Comparison of ENCODE assay signal across 26 cellular contexts in genomic region chr9:130884542-130885421, GRCh38. TPM values are rescaled to one million over a fixed set of nuclear protein-coding genes. Genes with fewer than 3 reads are reported as not detected.
DNase-seq lines count a peak whose midpoint lies in the region; ATAC-seq, FAIRE-seq and TF ChIP-seq lines count a peak whose summit lies in the region.
"Had no signal": no experiment of that assay in that cellular context is flagged by ENCODE, and none has a peak within 500 bp of the region (broad histone marks: within the 10 kb centered on the region; RNA-seq: fewer than 3 reads in every experiment).

No MANE protein-coding gene starts in this region.

- CTCF ChIA-PET in MCF 10A (lab: Yijun Ruan, JAX) (interaction anchor here (1.1 to 1.6 kb wide), 4 partner anchors 15 to 184 kb away, joined by 3 to 6 read pairs (median 4); no protein-coding TSS in a partner anchor), H1 (lab: Charles Lee; ENCODE audit: partially characterized antibody) (interaction anchor here (0.7 to 5.6 kb wide), 16 partner anchors 9 to 183 kb away, joined by 3 to 29 read pairs (median 5); no protein-coding TSS in a partner anchor)

- TF ChIP-seq CTCF in MCF 10A (IDR thresholded peaks at IDR 0.05; ENCODE audit: unreplicated experiment) (no peak), breast epithelium (IDR thresholded peaks at IDR 0.05) (no peak), H1 (IDR thresholded peaks at IDR 0.05; ENCODE audit: control extremely low read depth in 1 of 3, insufficient read depth in 1 of 3, low read depth in 1 of 3, low read length in 3 of 3) (no peak)

- no peaks in the 10 kb centered on the region for H3K4me1 Mint-ChIP-seq in MCF 10A (ENCODE audit: insufficient read depth, unreplicated experiment)
- H3K4me1 Mint-ChIP-seq: stimulated activated memory B cell treated with anti-CD40 and anti-IgM and Interleukin-4, amounts not matched to agents 10 μg/mL and 1 μg/mL and 100 μg/mL, for 72 hours had no signal

- no peak overlapping the region for H3K56ac ChIP-seq in H1 (replicated peaks; ENCODE audit: insufficient read length, low read depth, low read length)

- H3K18ac ChIP-seq in H1 (ENCODE audit: extremely low read depth, low read length), result no peak overlapping the region

- no peak overlapping the region for H2AK5ac ChIP-seq in H1 (ENCODE audit: low read depth, low read length)

- no peak overlapping the region for H2BK20ac ChIP-seq in H1 (ENCODE audit: low read length)

- POLR2A ChIA-PET in MCF 10A (lab: Yijun Ruan, JAX) (interaction anchor here (0.6 to 1.1 kb wide), 2 partner anchors 8 to 43 kb away, joined by 3 to 5 read pairs; no protein-coding TSS in a partner anchor), H1 (lab: Charles Lee; ENCODE audit: partially characterized antibody) (interaction anchor here (1.0 to 1.4 kb wide), 4 partner anchors 9 to 47 kb away, joined by 3 read pairs; no protein-coding TSS in a partner anchor)

- no peak overlapping the region for H3K14ac ChIP-seq in H1 (ENCODE audit: insufficient read length)

- no peaks in the 10 kb centered on the region for H3K23me2 ChIP-seq in H1 (ENCODE audit: low read depth, low read length)

- no peak for TF ChIP-seq EP300 in H1 (IDR thresholded peaks at IDR 0.05; ENCODE audit: borderline replicate concordance in 1 of 2, low read depth in 2 of 2, low read length in 2 of 2)

- DNase-seq in MCF 10A (ENCODE audit: unreplicated experiment), result no peak
- DNase-seq in breast epithelium (ENCODE audit: low spot score in 2 of 2), result no peak
- no peak for DNase-seq in H1 (ENCODE audit: low read depth in 1 of 2, low spot score in 2 of 2)
- DNase-seq in 8988T, result no peak
- no peak for DNase-seq in MG63
- DNase-seq: activated CD4-positive, alpha-beta T cell treated with anti-CD3 and anti-CD28 coated beads for 48 hours; activated CD8-positive, alpha-beta memory T cell treated with anti-CD3 and anti-CD28 coated beads, Interleukin-2, amount 50 U/mL, for 4 hours; activated effector memory CD4-positive, alpha-beta T cell treated with Interleukin-2 at 50 U/mL for 16 hours; GM23248; Karpas-422; NCI-H1105; NCI-H2107; NCI-H524 treated with DMSO at 0.1 percent for 48 hours had no signal

- no peak overlapping the region for H3K4me2 ChIP-seq in H1 (ENCODE audit: insufficient read depth in 1 of 2, low read depth in 2 of 2, low read length in 2 of 2)

- H4K8ac ChIP-seq in H1 (ENCODE audit: extremely low read depth, insufficient read depth, low read length), result no peak overlapping the region

- no peak for FAIRE-seq in H1 (lab: Jason Lieb, UNC)
- FAIRE-seq: colon, endometrium, TTC549 had no signal

- H3K9me3 Mint-ChIP-seq in MCF 10A (ENCODE audit: unreplicated experiment), result no peaks in the 10 kb centered on the region
- H3K9me3 Mint-ChIP-seq: mesothelial cell of epicardium; neural crest cell; stimulated activated memory B cell treated with anti-CD40 and anti-IgM and Interleukin-4, amounts not matched to agents 10 μg/mL and 1 μg/mL and 100 μg/mL, for 72 hours; type B pancreatic cell had no signal

- no peak overlapping the region for H4K5ac ChIP-seq in H1 (ENCODE audit: insufficient read length, low read depth, low read length)

- WGBS in H1 (ENCODE audit: extremely low coverage in 1 of 2, insufficient coverage in 1 of 2, insufficient read length in 1 of 2, insufficient replicate concordance in 2 of 2, low coverage in 1 of 2, low lambda C conversion rate in 2 of 2, missing lambda C conversion rate in 1 of 2), 2 experiments, result 92% methylated on average over 43 of the region's 44 CpGs; no CpG with 5 or more reads in 1 of the 2 experiments

- no peak overlapping the region for H3K4me3 Mint-ChIP-seq in MCF 10A (ENCODE audit: unreplicated experiment)
- H3K4me3 Mint-ChIP-seq: mesothelial cell of epicardium; neural crest cell; stimulated activated memory B cell treated with anti-CD40 and anti-IgM and Interleukin-4, amounts not matched to agents 10 μg/mL and 1 μg/mL and 100 μg/mL, for 72 hours; type B pancreatic cell had no signal

- H3K4me1 ChIP-seq in breast epithelium (no peaks in the 10 kb centered on the region), H1 (replicated peaks in 1 of 4; ENCODE audit: control insufficient read depth in 3 of 4, insufficient read depth in 4 of 4, low read length in 3 of 4) (no peaks in the 10 kb centered on the region), muscle layer of colon (ENCODE audit: insufficient read depth, low read length) (peaks cover 28% of the 10 kb centered on the region), stomach smooth muscle (ENCODE audit: control insufficient read depth, insufficient read depth, low read length) (peaks cover 35% of the 10 kb centered on the region)

- H3K23ac ChIP-seq in H1 (ENCODE audit: insufficient read length), result no peak overlapping the region

- H3K36me3 ChIP-seq in breast epithelium (peaks cover 16% of the 10 kb centered on the region), H1 (ENCODE audit: control insufficient read depth in 2 of 4, insufficient read depth in 4 of 4, low read length in 3 of 4) (peaks cover 33 to 79% (median 67%) of the 10 kb centered on the region in 4 experiments), muscle layer of colon (ENCODE audit: insufficient read depth, low read length) (peaks cover 88% of the 10 kb centered on the region), stomach smooth muscle (ENCODE audit: control insufficient read depth in 2 of 2, insufficient read depth in 2 of 2, low read length in 2 of 2) (peaks cover 69 to 72% of the 10 kb centered on the region in 2 donors), MG63 (peaks cover 82% of the 10 kb centered on the region)

- ATAC-seq in GM21528 (IDR thresholded peaks at IDR 0.05; ENCODE audit: low FRiP score, unreplicated experiment), result no peak
- ATAC-seq: stimulated activated memory B cell treated with anti-CD40 and anti-IgM and Interleukin-4, amounts not matched to agents 10 μg/mL and 1 μg/mL and 100 μg/mL, for 72 hours had no signal

- H2BK120ac ChIP-seq in H1 (replicated peaks; ENCODE audit: low read depth, low read length), result no peak overlapping the region

- H4K20me1 ChIP-seq in H1 (replicated peaks in 1 of 2; ENCODE audit: control insufficient read depth in 1 of 2, insufficient read depth in 2 of 2, low read length in 2 of 2), result peaks cover 0 to 10% of the 10 kb centered on the region in 2 experiments

- no peak overlapping the region for H3K4ac ChIP-seq in H1 (replicated peaks; ENCODE audit: insufficient read length, low read depth, low read length)

- H3K27me3 Mint-ChIP-seq in MCF 10A (ENCODE audit: insufficient read depth, unreplicated experiment), result no peaks in the 10 kb centered on the region
- H3K27me3 Mint-ChIP-seq: stimulated activated memory B cell treated with anti-CD40 and anti-IgM and Interleukin-4, amounts not matched to agents 10 μg/mL and 1 μg/mL and 100 μg/mL, for 72 hours; type B pancreatic cell had no signal

- H3K27ac Mint-ChIP-seq in MCF 10A (ENCODE audit: low read depth, unreplicated experiment), result peak overlapping the region; percentile 90
- H3K27ac Mint-ChIP-seq: stimulated activated memory B cell treated with anti-CD40 and anti-IgM and Interleukin-4, amounts not matched to agents 10 μg/mL and 1 μg/mL and 100 μg/mL, for 72 hours had no signal

- no peaks in the 10 kb centered on the region for H3K9me3 ChIP-seq in breast epithelium
- no peaks in the 10 kb centered on the region for H3K9me3 ChIP-seq in H1 (ENCODE audit: insufficient read depth in 2 of 2, low read depth in 1 of 2, low read length in 1 of 2)
- H3K9me3 ChIP-seq in muscle layer of colon (ENCODE audit: low read length), result no peaks in the 10 kb centered on the region
- H3K9me3 ChIP-seq in stomach smooth muscle (ENCODE audit: control insufficient read depth in 2 of 2, low read length in 2 of 2), result no peaks in the 10 kb centered on the region
- H3K9me3 ChIP-seq in MG63, result no peaks in the 10 kb centered on the region

- H4K91ac ChIP-seq in H1 (replicated peaks; ENCODE audit: insufficient read length, low read length), result no peak overlapping the region

- H3K4me3 ChIP-seq in breast epithelium (no peak overlapping the region), H1 (ENCODE audit: extremely low read depth in 1 of 4, insufficient read depth in 2 of 4, low read depth in 3 of 4, low read length in 4 of 4) (no peak overlapping the region), muscle layer of colon (ENCODE audit: low read depth in 1 of 2, low read length in 2 of 2) (no peak overlapping the region), stomach smooth muscle (ENCODE audit: low read length in 2 of 2) (no peak overlapping the region), MG63 (no peak overlapping the region)
- H3K4me3 ChIP-seq: GM23248 had no signal

- peak overlapping the region; percentile 93; the same call in 1 of the 2 replicates for H2BK5ac ChIP-seq in H1 (ENCODE audit: low read depth, low read length)

- no peak overlapping the region; a peak in 2 of 7 replicates for H3K9ac ChIP-seq in H1 (replicated peaks in 1 of 4; ENCODE audit: extremely low read depth in 1 of 4, low read depth in 3 of 4, low read length in 3 of 4)
- no peak overlapping the region for H3K9ac ChIP-seq in muscle layer of colon (ENCODE audit: low read length)
- no peak overlapping the region for H3K9ac ChIP-seq in stomach smooth muscle (ENCODE audit: low read length in 2 of 2)
- H3K9ac ChIP-seq: GM23248 had no signal

- H3K27ac ChIP-seq in breast epithelium (no peak overlapping the region), H1 (ENCODE audit: low read depth, low read length) (no peak overlapping the region; the same call in 1 of the 2 replicates), muscle layer of colon (ENCODE audit: low read depth, low read length) (peak overlapping the region; percentile 3), stomach smooth muscle (ENCODE audit: low read length) (peak overlapping the region; percentile 58)
- H3K27ac ChIP-seq: GM23248 had no signal

- H2AFZ ChIP-seq in H1 (ENCODE audit: low read length), result no peak overlapping the region
- H2AFZ ChIP-seq: GM23248 had no signal

- H3K27me3 ChIP-seq in breast epithelium (no peaks in the 10 kb centered on the region), H1 (replicated peaks in 1 of 4; ENCODE audit: control insufficient read depth in 3 of 4, extremely low read depth in 1 of 4, insufficient read depth in 3 of 4, low read length in 3 of 4) (no peaks in the 10 kb centered on the region), muscle layer of colon (ENCODE audit: control insufficient read depth in 1 of 2, insufficient read depth in 2 of 2, low read length in 2 of 2) (no peaks in the 10 kb centered on the region), stomach smooth muscle (ENCODE audit: control insufficient read depth in 1 of 2, insufficient read depth in 2 of 2, low read length in 2 of 2) (no peaks in the 10 kb centered on the region), MG63 (no peaks in the 10 kb centered on the region)

- no TSS peak for BruUV-seq in MCF 10A (replicated peaks; lab: Mats Ljungman, UMichigan)

- intact Hi-C loops in MCF 10A (cut with micrococcal nuclease) (no loop called here), breast epithelium (cut with DNase I; ENCODE audit: low total_unique reads) (no loop called here)

- H3K79me2 ChIP-seq in H1 (ENCODE audit: control insufficient read depth in 1 of 2, insufficient read depth in 2 of 2, low read length in 2 of 2), result no peaks in the 10 kb centered on the region

- TF ChIP-seq RAD21 in H1 (IDR thresholded peaks at IDR 0.05 in 1 of 2, conservative IDR thresholded peaks at IDR 0.05 in 1 of 2; ENCODE audit: low read depth in 2 of 2, low read length in 2 of 2), result no peak

- H3K36me3 Mint-ChIP-seq in MCF 10A (ENCODE audit: insufficient read depth, unreplicated experiment), result peaks cover 95% of the 10 kb centered on the region

- no peak overlapping the region for H2BK15ac ChIP-seq in H1 (ENCODE audit: low read length)

- H3K79me1 ChIP-seq in H1 (ENCODE audit: low read depth, low read length), result 0 out of 2 replicates have a peak, but pooled peaks cover 3% of the 10 kb centered on the region

- TF ChIP-seq POLR2A in breast epithelium (IDR thresholded peaks at IDR 0.05), result no peak
- no peak for TF ChIP-seq POLR2A in H1 (IDR thresholded peaks at IDR 0.05; ENCODE audit: control extremely low read depth in 1 of 2, low read depth in 2 of 2, low read length in 2 of 2)

- no peak overlapping the region for H2BK12ac ChIP-seq in H1 (ENCODE audit: low read depth, low read length)

RNA-seq across cellular contexts. Expression of gene QRFP, which starts 11.8 kb away (rescaled TPM):
- total RNA-seq in MCF 10A (2022) (not detected in 2 replicates), breast epithelium (not detected)
- not detected in 2 replicates for total RNA-seq in H1 (2021; fragmentation: NEBNext Ultra II Directional; extraction: Animal tissue kit (Norgen Biotek cat#: 25700))
- polyA plus RNA-seq in H1 (2011; rRNA removed), result not detected in 2 replicates
- not detected for polyA plus RNA-seq in H1 (2011; cell fraction: cytosol; rRNA removed)
- polyA plus RNA-seq in H1 (2011; cell fraction: nucleus; rRNA removed), result not detected
- 0.11 to 0.28 TPM in 2 of 4 replicates, not detected in the others for polyA plus RNA-seq in H1 (2012, experiment 1 of 2)
- 0.73 TPM for polyA plus RNA-seq in H1 (2012, experiment 2 of 2)
- polyA plus RNA-seq in H1 (2013, experiment 1 of 2), result not detected
- not detected for polyA plus RNA-seq in H1 (2013, experiment 2 of 2)
- polyA minus RNA-seq in H1 (2011; rRNA and poly(A)+ RNA removed), result not detected in 2 replicates
- not detected for polyA minus RNA-seq in H1 (2011; cell fraction: cytosol; rRNA and poly(A)+ RNA removed)
- not detected for polyA minus RNA-seq in H1 (2011; cell fraction: nucleus; rRNA and poly(A)+ RNA removed)
- total RNA-seq in MG63 (2014; rRNA removed; shearing (Covaris generic); ENCODE audit: low replicate concordance), result not detected in 2 replicates
- total RNA-seq: A172, GM23248, kidney epithelial cell, mesothelial cell of epicardium, neural crest cell had no signal
- polyA plus RNA-seq: BJ had no signal

RNA-seq across cellular contexts. Expression of gene ABL1, which starts 49.7 kb away (rescaled TPM):
- total RNA-seq in MCF 10A (2022) (67.5 TPM in 2 replicates), breast epithelium (10 to 100 TPM; 43.6 to 72.8 (median 67.4) TPM)
- total RNA-seq in H1 (2021; fragmentation: NEBNext Ultra II Directional; extraction: Animal tissue kit (Norgen Biotek cat#: 25700)), result 104 and 110 TPM in 2 replicates
- 35.3 and 50.0 TPM in 2 replicates for polyA plus RNA-seq in H1 (2011; rRNA removed)
- 41.4 TPM for polyA plus RNA-seq in H1 (2011; cell fraction: cytosol; rRNA removed)
- polyA plus RNA-seq in H1 (2011; cell fraction: nucleus; rRNA removed), result 52.8 TPM
- polyA plus RNA-seq in H1 (2012, experiment 1 of 2), result 55.9 to 65.2 TPM (median 59.1 TPM) in 4 replicates
- polyA plus RNA-seq in H1 (2012, experiment 2 of 2), result 58.6 TPM
- polyA plus RNA-seq in H1 (2013, experiment 1 of 2), result 42.6 TPM
- polyA plus RNA-seq in H1 (2013, experiment 2 of 2), result 43.7 TPM
- 78.2 and 79.9 TPM in 2 replicates for polyA minus RNA-seq in H1 (2011; rRNA and poly(A)+ RNA removed)
- polyA minus RNA-seq in H1 (2011; cell fraction: cytosol; rRNA and poly(A)+ RNA removed), result 59.2 TPM
- polyA minus RNA-seq in H1 (2011; cell fraction: nucleus; rRNA and poly(A)+ RNA removed), result 41.2 TPM
- total RNA-seq in MG63 (2014; rRNA removed; shearing (Covaris generic); ENCODE audit: low replicate concordance), result 24.2 and 24.7 TPM in 2 replicates

RNA-seq across cellular contexts. Expression of gene FIBCD1, which starts 54.3 kb away (rescaled TPM):
- total RNA-seq in MCF 10A (2022) (1.6 and 2.8 TPM in 2 replicates), breast epithelium (under 1 TPM in 2 of 3 donors, not detected in 1; 0.16 to 0.44 TPM)
- 5.3 and 6.1 TPM in 2 replicates for total RNA-seq in H1 (2021; fragmentation: NEBNext Ultra II Directional; extraction: Animal tissue kit (Norgen Biotek cat#: 25700))
- 8.8 and 13.2 TPM in 2 replicates for polyA plus RNA-seq in H1 (2011; rRNA removed)
- polyA plus RNA-seq in H1 (2011; cell fraction: cytosol; rRNA removed), result 5.6 TPM
- 11.0 TPM for polyA plus RNA-seq in H1 (2011; cell fraction: nucleus; rRNA removed)
- 3.9 to 10.9 TPM (median 7.8 TPM) in 4 replicates for polyA plus RNA-seq in H1 (2012, experiment 1 of 2)
- 5.2 TPM for polyA plus RNA-seq in H1 (2012, experiment 2 of 2)
- polyA plus RNA-seq in H1 (2013, experiment 1 of 2), result 11.6 TPM
- polyA plus RNA-seq in H1 (2013, experiment 2 of 2), result 10.8 TPM
- polyA minus RNA-seq in H1 (2011; rRNA and poly(A)+ RNA removed), result 0.66 and 1.2 TPM in 2 replicates
- 2.1 TPM for polyA minus RNA-seq in H1 (2011; cell fraction: cytosol; rRNA and poly(A)+ RNA removed)
- polyA minus RNA-seq in H1 (2011; cell fraction: nucleus; rRNA and poly(A)+ RNA removed), result 1.2 TPM
- not detected in 2 replicates for total RNA-seq in MG63 (2014; rRNA removed; shearing (Covaris generic); ENCODE audit: low replicate concordance)

Comparison
In these comparisons a context has a peak if more than half of its experiments do, and no peak if none do; other contexts are left out.
1. H3K27ac ChIP-seq: peak in muscle layer of colon (single experiment) and stomach smooth muscle (single experiment); none in breast epithelium (0 of 2) and H1 (single experiment).